ENCODE assay signal across 10 cellular contexts in the genomic region with DNA sequence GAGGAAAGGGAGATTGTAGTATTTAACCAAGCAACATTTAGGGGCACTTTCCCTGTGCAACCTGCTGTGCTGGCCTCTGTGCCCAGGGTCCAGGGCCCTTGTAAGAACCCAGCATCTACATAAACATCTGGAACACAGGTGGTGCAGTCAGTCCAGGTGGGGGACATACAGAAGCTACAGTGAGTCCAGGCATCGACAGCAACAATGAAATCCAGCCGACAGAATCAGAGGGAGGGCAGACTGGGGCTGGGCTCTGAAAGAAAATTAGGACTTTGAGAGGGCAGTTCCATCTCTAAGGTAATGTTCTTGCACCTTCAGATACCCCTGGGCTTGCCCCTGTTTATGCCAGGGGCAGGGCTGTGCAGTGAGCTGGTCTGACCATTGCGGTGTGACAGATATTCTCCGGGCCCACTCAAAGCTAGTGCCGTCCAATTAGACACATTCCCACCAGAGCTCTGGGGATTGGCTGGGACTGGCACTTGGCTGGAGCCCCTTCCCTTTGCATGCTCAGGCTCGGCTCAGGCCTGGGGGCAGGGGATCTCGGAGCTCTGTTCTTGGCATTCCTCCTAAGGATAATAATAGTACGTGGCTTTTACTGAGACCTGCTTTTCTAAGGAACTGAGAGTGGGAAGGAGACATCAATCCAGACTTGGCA. TPM values are rescaled to one million over a fixed set of nuclear protein-coding genes. Genes with fewer than 3 reads are reported as not detected.
DNase-seq lines count a peak whose midpoint lies in the region; ATAC-seq and TF ChIP-seq lines count a peak whose summit lies in the region.
"Had no signal": no experiment of that assay in that cellular context is flagged by ENCODE, and none has a peak within 500 bp of the region (broad histone marks: within the 10 kb centered on the region; RNA-seq: fewer than 3 reads in every experiment).

No MANE protein-coding gene starts in this region.

- POLR2A ChIA-PET in activated CD8-positive, alpha-beta T cell treated with anti-CD3 and anti-CD28 coated beads, Interleukin-2, amount 10 ng/mL, durations not matched to agents 7 days and 5 days (lab: Charles Lee), result interaction anchor here (0.8 to 3.7 kb wide), 5 partner anchors 10 to 29 kb away, joined by 3 to 13 read pairs (median 5); no protein-coding TSS in a partner anchor

- H3K4me1 ChIP-seq in GM23248 (ENCODE audit: insufficient read depth) (peaks cover 56% of the 10 kb centered on the region), gastroesophageal sphincter (peaks cover 9 to 90% (median 38%) of the 10 kb centered on the region in 3 donors), spleen (peaks cover 69 to 99% (median 89%) of the 10 kb centered on the region in 6 donors)

- in situ Hi-C loops in GM23248 (cut with MboI), result no loop called here

- ATAC-seq in activated CD8-positive, alpha-beta T cell treated with anti-CD3 and anti-CD28 coated beads, Interleukin-2, amount 10 ng/mL, durations not matched to agents 7 days and 5 days, result no peak
- no peak for ATAC-seq in gastroesophageal sphincter

- no peaks in the 10 kb centered on the region; the same call in 1 of the 2 replicates for H4K20me1 ChIP-seq in GM23248 (ENCODE audit: insufficient read depth)

- no peak overlapping the region for H2AFZ ChIP-seq in GM23248
- H2AFZ ChIP-seq: PC-9 had no signal

- H3K27ac ChIP-seq in GM23248, result peak overlapping the region; percentile 81
- H3K27ac ChIP-seq in gastroesophageal sphincter, result peak overlapping the region; percentile 1 to 94 (median 88)
- peak overlapping the region; percentile 29 to 98 (median 80) for H3K27ac ChIP-seq in spleen
- H3K27ac ChIP-seq: PC-9 had no signal

- DNase-seq in GM23248 (no peak), spleen (peak; percentile 58), hepatic stellate cell (ENCODE audit: low spot score) (no peak), COR-L47 (lab: John Stamatoyannopoulos, UW) (no peak), T-helper 9 cell (no peak)
- DNase-seq in activated CD8-positive, alpha-beta T cell treated with anti-CD3 and anti-CD28 coated beads, Interleukin-2, amount 10 ng/mL, durations not matched to agents 7 days and 5 days, result no peak
- no peak for DNase-seq in activated CD4-positive, CD25-positive, alpha-beta regulatory T cell treated with anti-CD3 and anti-CD28 coated beads, Interleukin-2, amount 50 U/mL, for 72 hours
- DNase-seq: DMS 273 treated with DMSO at 0.1 percent for 48 hours, PC-9 had no signal

- peak overlapping the region; percentile 41 for H3K9ac ChIP-seq in GM23248

- peaks cover 76% of the 10 kb centered on the region for H3K36me3 Mint-ChIP-seq in activated CD8-positive, alpha-beta T cell treated with anti-CD3 and anti-CD28 coated beads, Interleukin-2, amount 10 ng/mL, durations not matched to agents 7 days and 5 days (ENCODE audit: low read depth)

- peaks cover 5% of the 10 kb centered on the region for H3K9me3 Mint-ChIP-seq in activated CD8-positive, alpha-beta T cell treated with anti-CD3 and anti-CD28 coated beads, Interleukin-2, amount 10 ng/mL, durations not matched to agents 7 days and 5 days (ENCODE audit: insufficient read depth)

- peak overlapping the region; percentile 82 for H3K27ac Mint-ChIP-seq in activated CD8-positive, alpha-beta T cell treated with anti-CD3 and anti-CD28 coated beads, Interleukin-2, amount 10 ng/mL, durations not matched to agents 7 days and 5 days

- peak overlapping the region; percentile 73 for H3K4me3 Mint-ChIP-seq in activated CD8-positive, alpha-beta T cell treated with anti-CD3 and anti-CD28 coated beads, Interleukin-2, amount 10 ng/mL, durations not matched to agents 7 days and 5 days

- H3K4me3 ChIP-seq in GM23248, result no peak overlapping the region
- H3K4me3 ChIP-seq in gastroesophageal sphincter, result peak overlapping the region in 1 of 2 donors; percentile 1
- peak overlapping the region in 3 of 8 donors; percentile 7 to 79 (median 73) for H3K4me3 ChIP-seq in spleen
- H3K4me3 ChIP-seq: PC-9 had no signal

- peak overlapping the region; percentile 16 for H3K4me2 ChIP-seq in GM23248 (ENCODE audit: unreplicated experiment)
- H3K4me2 ChIP-seq: PC-9 had no signal

- TF ChIP-seq CTCF in gastroesophageal sphincter (IDR thresholded peaks at IDR 0.05) (no peak), spleen (IDR thresholded peaks at IDR 0.05 in 8 of 11, conservative IDR thresholded peaks at IDR 0.05 in 3 of 11) (no peak)

- TF ChIP-seq EP300 in gastroesophageal sphincter (IDR thresholded peaks at IDR 0.05), result no peak

- H3K4me1 Mint-ChIP-seq in activated CD8-positive, alpha-beta T cell treated with anti-CD3 and anti-CD28 coated beads, Interleukin-2, amount 10 ng/mL, durations not matched to agents 7 days and 5 days (ENCODE audit: low read depth), result peaks cover 85% of the 10 kb centered on the region

- WGBS in GM23248 (ENCODE audit: low coverage in 1 of 2, low lambda C conversion rate in 2 of 2, missing lambda C conversion rate in 2 of 2), 2 experiments, result 70% methylated on average over 8 of the region's 8 CpGs
- WGBS in gastroesophageal sphincter (ENCODE audit: low coverage in 1 of 2), 2 donors, result 36 to 63% methylated on average over 4 to 6 of the region's 8 CpGs
- 76 to 80% (median 78%) methylated on average over 7 to 8 of the region's 8 CpGs for WGBS in spleen, 5 donors

- peaks cover 95% of the 10 kb centered on the region for H3K79me2 ChIP-seq in GM23248 (ENCODE audit: insufficient read depth)

- CTCF ChIA-PET in activated CD8-positive, alpha-beta T cell treated with anti-CD3 and anti-CD28 coated beads, Interleukin-2, amount 10 ng/mL, durations not matched to agents 7 days and 5 days (lab: Charles Lee), result interaction anchor here (1.0 to 18.8 kb wide), 8 partner anchors 10 to 474 kb away, joined by 3 to 268 read pairs (median 56); a partner anchor contains a TSS

- peaks cover 20% of the 10 kb centered on the region for H3K36me3 ChIP-seq in GM23248 (ENCODE audit: low read depth)
- peaks cover 0 to 43% of the 10 kb centered on the region in 2 donors for H3K36me3 ChIP-seq in gastroesophageal sphincter
- H3K36me3 ChIP-seq in spleen, result peaks cover 0 to 75% (median 46%) of the 10 kb centered on the region in 6 donors

- no peak for TF ChIP-seq POLR2A in gastroesophageal sphincter (IDR thresholded peaks at IDR 0.05)
- no peak for TF ChIP-seq POLR2A in spleen (IDR thresholded peaks at IDR 0.05)

- no peaks in the 10 kb centered on the region for H3K9me2 ChIP-seq in GM23248 (ENCODE audit: insufficient read depth)

- H3K9me3 ChIP-seq in GM23248 (ENCODE audit: low read depth) (no peaks in the 10 kb centered on the region), gastroesophageal sphincter (no peaks in the 10 kb centered on the region), spleen (no peaks in the 10 kb centered on the region)

- H3F3A ChIP-seq in GM23248 (ENCODE audit: insufficient read depth), result peaks cover 65% of the 10 kb centered on the region

- no peaks in the 10 kb centered on the region for H3K27me3 ChIP-seq in GM23248 (replicated peaks; ENCODE audit: insufficient read depth)
- H3K27me3 ChIP-seq in gastroesophageal sphincter, result no peaks in the 10 kb centered on the region
- peaks cover 0 to 14% (median 0%) of the 10 kb centered on the region in 7 donors for H3K27me3 ChIP-seq in spleen (replicated peaks in 1 of 7)

- intact Hi-C loops in spleen (cut with DNase I; ENCODE audit: low total_unique reads), result loop anchor here (10.0 kb wide), 1 partner anchor 98 kb away; no protein-coding TSS in a partner anchor

- H3K27me3 Mint-ChIP-seq in activated CD8-positive, alpha-beta T cell treated with anti-CD3 and anti-CD28 coated beads, Interleukin-2, amount 10 ng/mL, durations not matched to agents 7 days and 5 days (ENCODE audit: low read depth), result no peaks in the 10 kb centered on the region

RNA-seq across cellular contexts. Expression of a gene that starts 5.4 kb away (rescaled TPM):
- total RNA-seq in GM23248 (2014; rRNA removed; shearing (Covaris generic)), result 189 and 285 TPM in 2 replicates
- polyA plus RNA-seq in GM23248 (2016; fragmentation: Nextera tagmentation; extraction: Ambion mirVana) (155 and 162 TPM in 2 replicates), spleen (10 to 100 TPM; 48.7 to 94.2 (median 73.9) TPM)
- total RNA-seq in activated CD8-positive, alpha-beta T cell treated with anti-CD3 and anti-CD28 coated beads, Interleukin-2, amount 10 ng/mL, durations not matched to agents 7 days and 5 days, result 100 to 1,000 TPM in 1 of 2 experiments, 10 to 100 TPM in 1; 97.0 to 100 TPM
- total RNA-seq in gastroesophageal sphincter (100 to 1,000 TPM in 3 of 4 donors, 10 to 100 TPM in 1; 62.3 to 509 (median 348) TPM), spleen (100 to 1,000 TPM in 6 of 7 donors, 10 to 100 TPM in 1; 86.2 to 178 (median 123) TPM)
